12 cellular contexts compared by ENCODE assay signal in the genomic region with DNA sequence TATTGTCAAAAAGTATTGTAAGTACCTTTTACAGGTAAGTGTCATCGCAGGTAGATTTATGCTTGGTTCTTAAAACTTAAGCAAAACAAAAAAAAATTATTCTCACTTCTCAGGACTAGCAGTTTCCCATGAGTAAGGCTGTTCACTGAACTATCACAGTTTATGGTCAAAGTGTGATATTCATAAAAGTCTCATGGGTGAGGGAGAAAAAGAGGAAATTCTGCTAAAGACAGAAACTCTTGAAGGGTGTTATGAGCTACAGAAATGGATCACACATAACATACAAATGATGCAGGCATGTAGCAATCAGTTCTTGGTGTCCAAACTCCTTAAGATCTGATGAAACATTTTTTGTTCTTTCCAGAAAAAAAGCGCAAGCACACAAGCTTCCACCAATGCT. TPM values are rescaled to one million over a fixed set of nuclear protein-coding genes. Genes with fewer than 3 reads are reported as not detected.
DNase-seq lines count a peak whose midpoint lies in the region; ATAC-seq and TF ChIP-seq lines count a peak whose summit lies in the region.
"Had no signal": no experiment of that assay in that cellular context is flagged by ENCODE, and none has a peak within 500 bp of the region (broad histone marks: within the 10 kb centered on the region; RNA-seq: fewer than 3 reads in every experiment).

No MANE protein-coding gene starts in this region.

- DNase-seq in GM10266 (ENCODE audit: extremely low spot score) (peak; percentile 24), amniotic epithelial cell (ENCODE audit: low read depth) (peak; percentile 16), medulla oblongata (ENCODE audit: extremely low spot score) (no peak), D341Med (ENCODE audit: low spot score) (no peak), left colon (no peak), NCI-H524 (lab: John Stamatoyannopoulos, UW) (no peak)
- DNase-seq: activated naive CD8-positive, alpha-beta T cell treated with anti-CD3 and anti-CD28 coated beads, Interleukin-2, amount 10 ng/mL, durations not matched to agents 7 days and 5 days; CD4-positive, CD25-positive, alpha-beta regulatory T cell; NCI-H1105 treated with DMSO at 0.1 percent for 48 hours had no signal

- intact Hi-C loops in left colon (cut with DNase I, micrococcal nuclease): no loop called here

- no peak for TF ChIP-seq CTCF in GM10266 (IDR thresholded peaks at IDR 0.05; ENCODE audit: control insufficient read depth, insufficient read depth, low read depth, missing control alignments)

- peak; percentile 44 for ATAC-seq in GM21360 (IDR thresholded peaks at IDR 0.05; ENCODE audit: unreplicated experiment)
- ATAC-seq in HG03354 (IDR thresholded peaks at IDR 0.05; ENCODE audit: poor library complexity, severe bottlenecking, unreplicated experiment): peak; percentile 49
- ATAC-seq in left colon: no peak
- ATAC-seq: GM23338 had no signal

RNA-seq across cellular contexts. Expression of a gene that starts 8.5 kb away (rescaled TPM):
- 10 to 100 TPM; 28.0 to 70.6 TPM for total RNA-seq in left colon

RNA-seq across cellular contexts. Expression of a gene that starts 37.0 kb away (rescaled TPM):
- total RNA-seq in left colon: 10 to 100 TPM; 21.7 TPM

RNA-seq across cellular contexts. Expression of a gene that starts 37.1 kb away (rescaled TPM):
- total RNA-seq in left colon: 10 to 100 TPM; 27.7 to 36.3 TPM

RNA-seq across cellular contexts. Expression of a gene that starts 44.5 kb away (rescaled TPM):
- total RNA-seq in left colon: 1 to 10 TPM; 2.2 to 4.3 TPM

Comparison
In these comparisons a context has a peak if more than half of its experiments do, and no peak if none do; other contexts are left out.
1. DNase-seq: peak in GM10266 (single experiment) and amniotic epithelial cell (single experiment); none in medulla oblongata (single experiment), D341Med (single experiment), left colon (0 of 2) and NCI-H524 (0 of 2).